24 cellular contexts compared by ENCODE assay signal in the genomic region with DNA sequence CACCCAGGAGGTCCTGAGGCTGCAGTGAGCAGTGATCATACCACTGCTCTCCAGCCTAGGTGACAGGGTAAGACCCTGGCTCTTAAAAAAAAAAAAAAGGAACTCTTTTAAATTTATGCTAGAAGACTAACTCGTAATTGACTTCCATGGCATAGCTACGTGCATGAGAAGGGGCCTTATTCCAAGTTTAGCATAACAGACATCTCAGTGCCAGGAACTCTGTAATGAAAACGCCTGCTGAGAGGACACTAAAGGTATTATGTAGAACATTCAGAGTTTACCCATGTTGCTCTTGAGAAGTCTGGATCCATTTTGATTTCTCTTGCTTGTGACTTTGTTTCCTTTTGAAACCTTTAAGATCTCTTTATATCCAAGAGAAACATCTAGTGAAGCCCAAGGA.
"Had no signal": no experiment of that assay in that cellular context is flagged by ENCODE, and none has a peak within 500 bp of the region (broad histone marks: within the 10 kb centered on the region; RNA-seq: fewer than 3 reads in every experiment).

No MANE protein-coding gene starts in this region.

- H3K27me3 ChIP-seq: ascending aorta, breast epithelium, cardiac muscle cell, dorsolateral prefrontal cortex had no signal

- H3K4me1 ChIP-seq: ascending aorta, breast epithelium had no signal

- H3K9me3 ChIP-seq: ascending aorta, breast epithelium had no signal

- H3K4me3 ChIP-seq: ascending aorta, breast epithelium, cardiac muscle cell, coronary artery, dorsolateral prefrontal cortex had no signal

- H3K36me3 ChIP-seq: ascending aorta, breast epithelium, cardiac muscle cell had no signal

- ATAC-seq: activated naive CD4-positive, alpha-beta T cell treated with anti-CD3 and anti-CD28 coated beads, Interleukin-2, amount 50 U/mL, for 72 hours; activated T-cell treated with anti-CD3 and anti-CD28 coated beads, Interleukin-2, amount 50 U/mL, for 72 hours; esophagus mucosa had no signal

- H3K27ac ChIP-seq: ascending aorta, breast epithelium, cardiac muscle cell, coronary artery, dorsolateral prefrontal cortex had no signal

- DNase-seq: activated CD4-positive, alpha-beta memory T cell treated with anti-CD3 and anti-CD28 coated beads, Interleukin-2, amount 10 ng/mL, durations not matched to agents 7 days and 5 days; activated CD4-positive, alpha-beta T cell treated with anti-CD3 and anti-CD28 coated beads for 1 hour; activated CD4-positive, alpha-beta T cell treated with anti-CD3 and anti-CD28 coated beads for 4 hours; activated CD4-positive, alpha-beta T cell treated with anti-CD3 and anti-CD28 coated beads, Interleukin-2, amount 10 ng/mL, durations not matched to agents 7 days and 5 days; activated CD4-positive, alpha-beta T cell treated with anti-CD3 and anti-CD28 coated beads, Interleukin-2, amount 50 U/mL, for 4 hours; activated CD8-positive, alpha-beta memory T cell treated with anti-CD3 and anti-CD28 coated beads, Interleukin-2, amount 50 U/mL, for 48 hours; activated gamma-delta T cell; activated naive CD4-positive, alpha-beta T cell; activated naive CD4-positive, alpha-beta T cell treated with anti-CD3 and anti-CD28 coated beads, Interleukin-2, amount 10 ng/mL, durations not matched to agents 7 days and 5 days; activated naive CD8-positive, alpha-beta T cell treated with anti-CD3 and anti-CD28 coated beads, Interleukin-2, amount 10 ng/mL, durations not matched to agents 7 days and 5 days; activated T-cell treated with anti-CD3 and anti-CD28 coated beads for 4 hours; activated T-cell treated with anti-CD3 and anti-CD28 coated beads, Interleukin-2, amount 50 U/mL, for 24 hours; activated T-cell treated with anti-CD3 and anti-CD28 coated beads, Interleukin-2, amount 50 U/mL, for 72 hours; dorsolateral prefrontal cortex; effector memory CD4-positive, alpha-beta T cell; endodermal cell; foreskin fibroblast; T-helper 2 cell had no signal
